34 cellular contexts compared by ENCODE assay signal in genomic region chr12:40957417-40957816, GRCh38.
"Had no signal": no experiment of that assay in that cellular context is flagged by ENCODE, and none has a peak within 500 bp of the region (broad histone marks: within the 10 kb centered on the region; RNA-seq: fewer than 3 reads in every experiment).

No MANE protein-coding gene starts in this region.

- H3K4me3 ChIP-seq: MG63 had no signal

- H3K36me3 ChIP-seq: MG63 had no signal

- H3K9me3 ChIP-seq: MG63 had no signal

- H3K27me3 ChIP-seq: MG63 had no signal

- DNase-seq: Karpas-422, Kasumi-1, MG63, MM.1S, MV-4-11, NCI-H1048, NCI-H1092, NCI-H1092 treated with DMSO at 0.1 percent for 48 hours, NCI-H1105, NCI-H1105 treated with DMSO at 0.1 percent for 48 hours, NCI-H1417, NCI-H1417 treated with DMSO at 0.1 percent for 48 hours, NCI-H1436, NCI-H1436 treated with DMSO at 0.1 percent for 48 hours, NCI-H1694, NCI-H1694 treated with DMSO at 0.1 percent for 48 hours, NCI-H187, NCI-H187 treated with DMSO at 0.1 percent for 48 hours, NCI-H1930, NCI-H2029, NCI-H2029 treated with DMSO at 0.1 percent for 48 hours, NCI-H2081, NCI-H2081 treated with DMSO at 0.1 percent for 48 hours, NCI-H2107, NCI-H2171, NCI-H2171 treated with DMSO at 0.1 percent for 48 hours, NCI-H2227 treated with DMSO at 0.1 percent for 48 hours, NCI-H226, NCI-H345, NCI-H446, NCI-H446 treated with DMSO at 0.1 percent for 48 hours, NCI-H510A, NCI-H510A treated with DMSO at 0.1 percent for 48 hours, NCI-H524 had no signal
